ENCODE assay signal across 25 cellular contexts in the genomic region with DNA sequence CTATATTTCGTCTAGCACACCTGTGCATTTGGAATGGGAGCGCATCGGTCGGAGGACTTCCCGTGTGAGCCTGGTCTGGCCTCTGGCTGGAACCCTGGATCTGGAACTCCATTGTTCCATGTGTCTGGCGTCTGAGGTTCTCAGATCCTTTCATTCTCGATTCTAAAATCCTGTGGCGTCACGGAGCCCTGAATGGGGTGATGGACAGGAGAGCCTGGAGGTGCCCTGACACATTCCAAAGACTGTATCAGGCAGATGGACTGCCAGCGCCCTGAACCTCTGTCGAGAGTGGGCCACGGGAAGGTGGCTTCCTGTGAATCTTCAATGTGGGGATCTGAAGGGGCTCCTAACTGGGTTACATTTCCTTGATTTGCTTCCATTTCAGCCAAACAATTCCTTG. TPM values are rescaled to one million over a fixed set of nuclear protein-coding genes. Genes with fewer than 3 reads are reported as not detected.
"Had no signal": no experiment of that assay in that cellular context is flagged by ENCODE, and none has a peak within 500 bp of the region (broad histone marks: within the 10 kb centered on the region; RNA-seq: fewer than 3 reads in every experiment).

No MANE protein-coding gene starts in this region.

- H3K4me3 ChIP-seq: colonic mucosa, esophagus squamous epithelium, lower lobe of right lung, pancreas, smooth muscle cell, tibial artery, upper lobe of left lung, uterus had no signal

- H3K27ac Mint-ChIP-seq: memory B cell; mesothelial cell of epicardium; progenitor cell of endocrine pancreas; stimulated activated memory B cell treated with anti-CD40 and anti-IgM and Interleukin-4, amounts not matched to agents 10 μg/mL and 1 μg/mL and 100 μg/mL, for 72 hours; stimulated activated naive CD8-positive, alpha-beta T cell treated with anti-CD3 and anti-CD28 coated beads, Interleukin-15, Interleukin-2, amounts not matched to agents 100 ng/mL and 50 ng/mL, for 24 hours had no signal

- DNase-seq: caudate nucleus; colonic mucosa; dermis blood vessel endothelial cell; esophagus squamous epithelium; foreskin fibroblast; head of caudate nucleus; hypothalamus; kidney glomerular epithelial cell; lower lobe of right lung; naive B cell; nucleus accumbens; pancreas; stimulated activated CD4-positive, alpha-beta T cell treated with anti-CD3 and anti-CD28 coated beads, Interleukin-4, amount 100 ng/mL, for 1 hour; tibial artery; upper lobe of left lung; uterus had no signal

- H3K36me3 Mint-ChIP-seq: memory B cell; mesothelial cell of epicardium; naive B cell; stimulated activated memory B cell treated with anti-CD40 and anti-IgM and Interleukin-4, amounts not matched to agents 10 μg/mL and 1 μg/mL and 100 μg/mL, for 72 hours had no signal

- H3K27ac ChIP-seq: colonic mucosa, esophagus squamous epithelium, lower lobe of right lung, pancreas, tibial artery, upper lobe of left lung, uterus had no signal

- ATAC-seq: left lobe of liver; lower lobe of right lung; pancreas; stimulated activated memory B cell treated with anti-CD40 and anti-IgM and Interleukin-4, amounts not matched to agents 10 μg/mL and 1 μg/mL and 100 μg/mL, for 72 hours had no signal

- H3K4me3 Mint-ChIP-seq: memory B cell; mesothelial cell of epicardium; neural crest cell; stimulated activated memory B cell treated with anti-CD40 and anti-IgM and Interleukin-4, amounts not matched to agents 10 μg/mL and 1 μg/mL and 100 μg/mL, for 72 hours; stimulated activated naive CD8-positive, alpha-beta T cell treated with anti-CD3 and anti-CD28 coated beads, Interleukin-15, Interleukin-2, amounts not matched to agents 100 ng/mL and 50 ng/mL, for 24 hours had no signal

- H3K4me1 Mint-ChIP-seq: naive B cell; stimulated activated memory B cell treated with anti-CD40 and anti-IgM and Interleukin-4, amounts not matched to agents 10 μg/mL and 1 μg/mL and 100 μg/mL, for 72 hours had no signal

- H3K9me3 ChIP-seq: colonic mucosa, esophagus squamous epithelium, lower lobe of right lung, pancreas, tibial artery, upper lobe of left lung, uterus had no signal

- H3K4me1 ChIP-seq: colonic mucosa, esophagus squamous epithelium, lower lobe of right lung, pancreas, tibial artery, upper lobe of left lung, uterus had no signal

- H3K27me3 ChIP-seq: colonic mucosa, pancreas, upper lobe of left lung, uterus had no signal

- H3K36me3 ChIP-seq: colonic mucosa, esophagus squamous epithelium, lower lobe of right lung, pancreas, tibial artery, upper lobe of left lung, uterus had no signal

- H3K9me3 Mint-ChIP-seq: memory B cell; mesothelial cell of epicardium; neural crest cell; stimulated activated memory B cell treated with anti-CD40 and anti-IgM and Interleukin-4, amounts not matched to agents 10 μg/mL and 1 μg/mL and 100 μg/mL, for 72 hours; stimulated activated naive CD8-positive, alpha-beta T cell treated with anti-CD3 and anti-CD28 coated beads, Interleukin-15, Interleukin-2, amounts not matched to agents 100 ng/mL and 50 ng/mL, for 24 hours had no signal

- H3K4me2 ChIP-seq: smooth muscle cell had no signal

RNA-seq across cellular contexts. Expression of a gene that starts 20.6 kb away (rescaled TPM):
- total RNA-seq: epithelial cell of proximal tubule, smooth muscle cell had no signal
